Comparison of ENCODE assay signal across 8 cellular contexts in the genomic region with DNA sequence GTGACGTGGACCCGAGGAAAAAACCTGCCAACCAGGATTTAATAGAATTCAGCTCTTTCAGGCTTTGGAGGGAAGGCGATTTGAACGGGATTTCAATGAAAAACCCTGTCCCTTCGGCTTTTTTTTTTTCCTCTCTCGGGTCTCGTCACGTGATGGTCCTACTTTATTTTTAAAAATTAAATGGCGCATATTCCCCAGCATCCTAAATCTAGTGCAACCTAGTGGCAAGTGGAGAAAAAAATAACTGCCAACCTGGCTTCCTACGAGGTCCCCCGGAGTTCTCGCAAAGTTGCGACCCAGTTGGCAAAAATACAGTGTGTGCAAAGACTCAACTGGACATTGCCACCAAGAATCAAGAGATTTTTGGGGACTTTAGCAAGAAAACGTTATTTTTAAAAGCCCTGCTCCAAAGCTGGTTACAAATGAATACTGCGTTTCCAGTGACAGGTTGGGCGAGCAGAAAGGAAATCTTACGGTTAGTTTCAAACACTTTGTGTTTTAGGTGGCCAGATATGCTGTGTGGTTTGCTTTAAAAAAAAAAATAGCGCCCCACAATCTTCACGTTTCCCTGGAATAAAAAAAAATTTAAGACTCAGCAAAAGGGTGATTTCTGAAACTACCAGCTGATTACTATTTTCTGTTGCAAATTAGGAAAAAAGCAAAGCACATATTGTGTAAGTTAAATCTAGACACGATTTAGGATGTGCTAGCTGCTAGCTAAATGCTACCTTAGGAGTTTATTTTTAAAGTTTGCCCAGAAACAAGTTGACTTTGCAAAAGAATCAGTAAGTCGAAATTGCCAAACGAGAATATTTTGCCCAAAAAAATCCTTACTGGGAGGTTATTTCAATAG. TPM values are rescaled to one million over a fixed set of nuclear protein-coding genes. Genes with fewer than 3 reads are reported as not detected.
A peak's percentile ranks its signal among the peaks of the same experiment; 100 is the strongest.
DNase-seq lines count a peak whose midpoint lies in the region; ATAC-seq, FAIRE-seq and TF ChIP-seq lines count a peak whose summit lies in the region.

No MANE protein-coding gene starts in this region.

- H3K4me1 Mint-ChIP-seq in activated naive CD4-positive, alpha-beta T cell treated with anti-CD3 and anti-CD28 coated beads, Interleukin-2, amount 10 ng/mL, durations not matched to agents 7 days and 5 days = peaks cover 56% of the 10 kb centered on the region

- no peak for FAIRE-seq in HTR-8/SVneo (lab: Jason Lieb, UNC)

- peaks cover 20% of the 10 kb centered on the region for H3K36me3 Mint-ChIP-seq in activated naive CD4-positive, alpha-beta T cell treated with anti-CD3 and anti-CD28 coated beads, Interleukin-2, amount 10 ng/mL, durations not matched to agents 7 days and 5 days

- TF ChIP-seq CTCF in DOHH2 (IDR thresholded peaks at IDR 0.05; ENCODE audit: low read depth, low read length, poor library complexity, severe bottlenecking) (peak; percentile 53), osteoblast (IDR thresholded peaks at IDR 0.05; ENCODE audit: extremely low read depth, low read depth, low read length) (peak; percentile 59)

- peak overlapping the region; percentile 95 for H3K27ac ChIP-seq in DOHH2 (ENCODE audit: low read depth, low read length)
- peak overlapping the region; percentile 100 for H3K27ac ChIP-seq in osteoblast (ENCODE audit: low read depth, low read length)

- peaks cover 10% of the 10 kb centered on the region for H3K27me3 Mint-ChIP-seq in activated naive CD4-positive, alpha-beta T cell treated with anti-CD3 and anti-CD28 coated beads, Interleukin-2, amount 10 ng/mL, durations not matched to agents 7 days and 5 days

- H4K20me1 ChIP-seq in DOHH2 (ENCODE audit: control insufficient read depth, insufficient read depth, low read depth, low read length) = no peaks in the 10 kb centered on the region
- no peaks in the 10 kb centered on the region for H4K20me1 ChIP-seq in osteoblast (ENCODE audit: insufficient read depth, low read length)

- no peak for ATAC-seq in GM21576 (IDR thresholded peaks at IDR 0.05; ENCODE audit: unreplicated experiment)
- no peak for ATAC-seq in GM18868 (IDR thresholded peaks at IDR 0.05; ENCODE audit: unreplicated experiment)

- peaks cover 28% of the 10 kb centered on the region for H3K79me2 ChIP-seq in DOHH2 (ENCODE audit: control insufficient read depth, low read length)
- H3K79me2 ChIP-seq in osteoblast (ENCODE audit: insufficient read depth, low read length) = peaks cover 32% of the 10 kb centered on the region

- no peaks in the 10 kb centered on the region for H3K9me3 Mint-ChIP-seq in activated naive CD4-positive, alpha-beta T cell treated with anti-CD3 and anti-CD28 coated beads, Interleukin-2, amount 10 ng/mL, durations not matched to agents 7 days and 5 days

- CTCF ChIA-PET in activated naive CD4-positive, alpha-beta T cell treated with anti-CD3 and anti-CD28 coated beads, Interleukin-2, amount 10 ng/mL, durations not matched to agents 7 days and 5 days (lab: Charles Lee) = interaction anchor here (0.7 to 1.8 kb wide), 5 partner anchors 8 to 217 kb away, joined by 3 to 6 read pairs (median 4); no protein-coding TSS in a partner anchor

- H3K27me3 ChIP-seq in DOHH2 (ENCODE audit: control insufficient read depth, low read length) (no peaks in the 10 kb centered on the region), NT2/D1 (ENCODE audit: insufficient read depth, insufficient read length) (no peaks in the 10 kb centered on the region), osteoblast (ENCODE audit: insufficient read depth, low read length) (no peaks in the 10 kb centered on the region)

- H3K4me3 ChIP-seq in DOHH2 (ENCODE audit: low read length) (peak overlapping the region; percentile 82), NT2/D1 (ENCODE audit: insufficient read length, low read depth) (peak overlapping the region; percentile 84), osteoblast (ENCODE audit: insufficient read depth, low read length) (peak overlapping the region; percentile 94)

- H3K27ac Mint-ChIP-seq in activated naive CD4-positive, alpha-beta T cell treated with anti-CD3 and anti-CD28 coated beads, Interleukin-2, amount 10 ng/mL, durations not matched to agents 7 days and 5 days = peak overlapping the region; percentile 98

- H3F3A ChIP-seq in DOHH2 (ENCODE audit: control insufficient read depth, insufficient read depth) = peaks cover 51% of the 10 kb centered on the region

- H3K9me2 ChIP-seq in DOHH2 (replicated peaks; ENCODE audit: control insufficient read depth, low read length) = no peaks in the 10 kb centered on the region

- H3K4me2 ChIP-seq in DOHH2 (ENCODE audit: low read length) (peak overlapping the region; percentile 72), osteoblast (ENCODE audit: insufficient read depth, low read length) (peak overlapping the region; percentile 100)

- no peaks in the 10 kb centered on the region for H3K9me3 ChIP-seq in DOHH2 (ENCODE audit: control insufficient read depth, insufficient read depth, low read length)
- no peaks in the 10 kb centered on the region for H3K9me3 ChIP-seq in NT2/D1 (ENCODE audit: insufficient read depth, low read length)
- no peaks in the 10 kb centered on the region for H3K9me3 ChIP-seq in osteoblast (ENCODE audit: low read depth, low read length)

- H3K36me3 ChIP-seq in DOHH2 (ENCODE audit: control insufficient read depth, low read length) (peaks cover 10% of the 10 kb centered on the region), NT2/D1 (ENCODE audit: insufficient read depth, insufficient read length, low read length) (peaks cover 9% of the 10 kb centered on the region), osteoblast (ENCODE audit: insufficient read depth, low read length) (peaks cover 5% of the 10 kb centered on the region)

- H3K4me3 Mint-ChIP-seq in activated naive CD4-positive, alpha-beta T cell treated with anti-CD3 and anti-CD28 coated beads, Interleukin-2, amount 10 ng/mL, durations not matched to agents 7 days and 5 days = peak overlapping the region; percentile 88

- peak overlapping the region; percentile 96 for H3K9ac ChIP-seq in NT2/D1 (ENCODE audit: insufficient read length, low read depth)

- DNase-seq in HTR-8/SVneo (ENCODE audit: insufficient read length, low spot score) (peak; percentile 57), NT2/D1 (ENCODE audit: low read depth, low spot score) (no peak), globus pallidus (ENCODE audit: low spot score) (peak; percentile 69), osteoblast (ENCODE audit: insufficient read length, low spot score, missing footprints) (peak; percentile 72)
- DNase-seq in activated naive CD4-positive, alpha-beta T cell treated with anti-CD3 and anti-CD28 coated beads, Interleukin-2, amount 10 ng/mL, durations not matched to agents 7 days and 5 days = peak; percentile 49

- H2AFZ ChIP-seq in osteoblast (ENCODE audit: low read length) = peak overlapping the region; percentile 98

- H3K4me1 ChIP-seq in DOHH2 (ENCODE audit: control insufficient read depth, low read length) (peaks cover 62% of the 10 kb centered on the region), NT2/D1 (ENCODE audit: insufficient read depth, insufficient read length) (no peaks in the 10 kb centered on the region), osteoblast (ENCODE audit: insufficient read depth, low read length) (peaks cover 27% of the 10 kb centered on the region)

RNA-seq across cellular contexts. Expression of gene MARF1, which starts 0.7 kb away (rescaled TPM):
- 25.0 and 25.7 TPM in 2 replicates for total RNA-seq in osteoblast

RNA-seq across cellular contexts. Expression of gene NDE1, which starts 6.4 kb away (rescaled TPM):
- total RNA-seq in osteoblast = 28.3 and 31.5 TPM in 2 replicates
